Comparison of ENCODE assay signal across 16 cellular contexts in the genomic region with DNA sequence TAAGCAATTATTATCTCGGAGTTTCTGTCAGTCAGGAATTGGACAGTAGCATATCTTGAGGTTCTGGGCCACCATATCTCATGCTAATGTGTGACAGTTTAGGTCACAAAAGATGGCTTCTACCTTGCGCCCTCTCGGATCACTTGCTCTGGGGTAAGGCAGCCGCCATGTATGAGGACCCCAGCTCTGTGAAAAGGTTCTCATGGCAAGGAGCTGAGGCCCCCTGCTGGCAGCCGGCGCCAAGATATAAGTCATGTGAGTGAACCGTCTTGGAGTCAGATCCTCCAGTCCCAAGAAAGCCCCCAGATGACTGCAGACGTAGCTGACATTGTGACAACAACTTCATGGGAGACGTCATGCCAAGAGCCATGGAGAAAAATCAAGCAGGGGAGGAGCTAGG.
DNase-seq lines count a peak whose midpoint lies in the region; ATAC-seq and TF ChIP-seq lines count a peak whose summit lies in the region.
"Had no signal": no experiment of that assay in that cellular context is flagged by ENCODE, and none has a peak within 500 bp of the region (broad histone marks: within the 10 kb centered on the region; RNA-seq: fewer than 3 reads in every experiment).

No MANE protein-coding gene starts in this region.

- H3K36me3 ChIP-seq in aorta (ENCODE audit: control insufficient read depth in 1 of 2, insufficient read depth in 2 of 2, low read length in 1 of 2): no peaks in the 10 kb centered on the region
- H3K36me3 ChIP-seq: heart left ventricle had no signal

- H3K4me1 ChIP-seq in aorta (ENCODE audit: control insufficient read depth in 1 of 2, insufficient read depth in 2 of 2, low read length in 2 of 2): peaks cover 0 to 1% of the 10 kb centered on the region in 2 donors
- H3K4me1 ChIP-seq: heart left ventricle had no signal

- no peak overlapping the region for H3K27ac ChIP-seq in aorta (ENCODE audit: low read depth in 1 of 2, low read length in 2 of 2)
- H3K27ac ChIP-seq: dorsolateral prefrontal cortex, heart left ventricle had no signal

- peaks cover 49 to 67% of the 10 kb centered on the region in 2 donors for H3K36me3 Mint-ChIP-seq in stimulated activated naive B cell treated with anti-CD40 and anti-IgM and Interleukin-4, amounts not matched to agents 10 μg/mL and 1 μg/mL and 100 μg/mL, for 72 hours

- H3K27me3 ChIP-seq in aorta (ENCODE audit: control insufficient read depth in 1 of 2, insufficient read depth in 2 of 2, low read length in 1 of 2): no peaks in the 10 kb centered on the region
- H3K27me3 ChIP-seq: dorsolateral prefrontal cortex, heart left ventricle had no signal

- no peaks in the 10 kb centered on the region for H3K27me3 Mint-ChIP-seq in stimulated activated naive B cell treated with anti-CD40 and anti-IgM and Interleukin-4, amounts not matched to agents 10 μg/mL and 1 μg/mL and 100 μg/mL, for 72 hours

- H3K9me3 ChIP-seq in aorta (ENCODE audit: control insufficient read depth, low read length): no peaks in the 10 kb centered on the region
- H3K9me3 ChIP-seq: heart left ventricle had no signal

- ATAC-seq in stimulated activated naive B cell treated with anti-CD40 and anti-IgM and Interleukin-4, amounts not matched to agents 10 μg/mL and 1 μg/mL and 100 μg/mL, for 72 hours (replicated peaks): no peak
- no peak for ATAC-seq in GM19351 (IDR thresholded peaks at IDR 0.05; ENCODE audit: unreplicated experiment)
- no peak for ATAC-seq in aorta (ENCODE audit: low FRiP score)
- ATAC-seq in GM18517 (IDR thresholded peaks at IDR 0.05; ENCODE audit: unreplicated experiment): no peak
- ATAC-seq: heart left ventricle, sciatic nerve had no signal

- H3K9me3 Mint-ChIP-seq in stimulated activated naive B cell treated with anti-CD40 and anti-IgM and Interleukin-4, amounts not matched to agents 10 μg/mL and 1 μg/mL and 100 μg/mL, for 72 hours: peaks cover 4 to 9% of the 10 kb centered on the region in 2 donors

- H3K27ac Mint-ChIP-seq in stimulated activated naive B cell treated with anti-CD40 and anti-IgM and Interleukin-4, amounts not matched to agents 10 μg/mL and 1 μg/mL and 100 μg/mL, for 72 hours: peak overlapping the region; percentile 81

- TF ChIP-seq CTCF in LNCaP clone FGC (IDR thresholded peaks at IDR 0.05; ENCODE audit: control insufficient read depth, extremely low read depth, insufficient read depth): peak; percentile 48

- peaks cover 20 to 48% of the 10 kb centered on the region in 2 donors for H3K4me1 Mint-ChIP-seq in stimulated activated naive B cell treated with anti-CD40 and anti-IgM and Interleukin-4, amounts not matched to agents 10 μg/mL and 1 μg/mL and 100 μg/mL, for 72 hours

- no peak overlapping the region for H3K4me3 ChIP-seq in LNCaP clone FGC (ENCODE audit: low read depth, low read length)
- H3K4me3 ChIP-seq in aorta (ENCODE audit: low read length in 2 of 2): no peak overlapping the region
- H3K4me3 ChIP-seq: dorsolateral prefrontal cortex, heart left ventricle had no signal

- DNase-seq in activated T-cell treated with anti-CD3 and anti-CD28 coated beads for 48 hours (ENCODE audit: low read depth) (peak; percentile 3), activated T-cell treated with anti-CD3 and anti-CD28 coated beads for 4 hours (no peak), LNCaP clone FGC (ENCODE audit: low read depth) (no peak), dermis blood vessel endothelial cell (peak; percentile 29), aorta (no peak)
- DNase-seq in stimulated activated naive B cell treated with anti-CD40 and anti-IgM and Interleukin-4, amounts not matched to agents 10 μg/mL and 1 μg/mL and 100 μg/mL, for 72 hours: no peak
- DNase-seq: activated CD4-positive, alpha-beta T cell treated with anti-CD3 and anti-CD28 coated beads for 4 hours; activated gamma-delta T cell treated with Interleukin-2 at 50 U/mL for 16 hours; dorsolateral prefrontal cortex; heart left ventricle; midbrain; NCI-H1930; SHP77 had no signal

- H3K4me3 Mint-ChIP-seq in stimulated activated naive B cell treated with anti-CD40 and anti-IgM and Interleukin-4, amounts not matched to agents 10 μg/mL and 1 μg/mL and 100 μg/mL, for 72 hours: no peak overlapping the region

- WGBS in aorta, 2 donors: 83 to 85% methylated on average over 9 of the region's 9 CpGs

- intact Hi-C loops in aorta (cut with DNase I): no loop called here

Comparison
In these comparisons a context has a peak if more than half of its experiments do, and no peak if none do; other contexts are left out.
1. DNase-seq: peak in activated T-cell treated with anti-CD3 and anti-CD28 coated beads for 48 hours (single experiment) and dermis blood vessel endothelial cell (single experiment); none in activated T-cell treated with anti-CD3 and anti-CD28 coated beads for 4 hours (single experiment), LNCaP clone FGC (single experiment), stimulated activated naive B cell treated with anti-CD40 and anti-IgM and Interleukin-4, amounts not matched to agents 10 μg/mL and 1 μg/mL and 100 μg/mL, for 72 hours (single experiment) and aorta (0 of 2).